ENCODE assay signal across 1 cellular context in genomic region chr3:196163687-196164493, GRCh38.
TF ChIP-seq lines count a peak whose summit lies in the region.

No MANE protein-coding gene starts in this region.

TF ChIP-seq in HepG2, 621 proteins besides CTCF, POLR2A, EP300 and RAD21 (continued from another document and continues in another):
- TF ChIP-seq HMGXB4 (CRISPR knock-in tag; IDR thresholded peaks at IDR 0.05; ENCODE audit: borderline replicate concordance in 1 of 2, low read depth in 1 of 2) (0 out of 4 replicates have a peak, but pooled peaks of 1 of the 2 experiments have one; percentile 18), CENPX (CRISPR knock-in tag; IDR thresholded peaks at IDR 0.05) (no peak), ZBTB21 (CRISPR knock-in tag; IDR thresholded peaks at IDR 0.05) (no peak), ZNF205 (CRISPR knock-in tag; IDR thresholded peaks at IDR 0.05) (0 out of 2 replicates have a peak, but pooled peaks have one; percentile 33), SMC3 (IDR thresholded peaks at IDR 0.05; ENCODE audit: low read length) (no peak), TRAFD1 (CRISPR knock-in tag; IDR thresholded peaks at IDR 0.05; ENCODE audit: borderline replicate concordance) (peak; percentile 89; the same call in 1 of the 2 replicates), GABPB1 (CRISPR knock-in tag; IDR thresholded peaks at IDR 0.05) (peak; percentile 52; the same call in 1 of the 2 replicates), FOXA1 (IDR thresholded peaks at IDR 0.05) (no peak), FOXA1 (CRISPR knock-in tag; IDR thresholded peaks at IDR 0.05) (0 out of 2 replicates have a peak, but pooled peaks have one; percentile 15), ZMYM2 (CRISPR knock-in tag; IDR thresholded peaks at IDR 0.05) (no peak), WIZ (CRISPR knock-in tag; IDR thresholded peaks at IDR 0.05) (0 out of 2 replicates have a peak, but pooled peaks have one; percentile 24), ZFX (CRISPR knock-in tag; IDR thresholded peaks at IDR 0.05; ENCODE audit: low read depth) (peak; percentile 87), ZNF136 (CRISPR knock-in tag; IDR thresholded peaks at IDR 0.05; ENCODE audit: low read depth) (peak; percentile 31; the same call in 1 of the 2 replicates), STAT6 (CRISPR knock-in tag; IDR thresholded peaks at IDR 0.05; ENCODE audit: borderline replicate concordance) (no peak), ADNP (CRISPR knock-in tag; IDR thresholded peaks at IDR 0.05) (no peak), ZNF678 (CRISPR knock-in tag; IDR thresholded peaks at IDR 0.05) (no peak), SRSF1 (optimal IDR thresholded peaks at IDR 0.05; ENCODE audit: low read depth, low read length) (peak; percentile 33), ZFP91 (CRISPR knock-in tag; IDR thresholded peaks at IDR 0.05; ENCODE audit: borderline replicate concordance) (peak; percentile 63; the same call in 1 of the 2 replicates), ZNF546 (CRISPR knock-in tag; conservative IDR thresholded peaks at IDR 0.05) (no peak), ZNF446 (CRISPR knock-in tag; IDR thresholded peaks at IDR 0.05) (no peak), ZNF263 (CRISPR knock-in tag; IDR thresholded peaks at IDR 0.05) (peak; percentile 57), HINFP (CRISPR knock-in tag; IDR thresholded peaks at IDR 0.05; ENCODE audit: low read depth) (no peak), ZNF598 (CRISPR knock-in tag; IDR thresholded peaks at IDR 0.05; ENCODE audit: borderline replicate concordance) (peak; percentile 34; the same call in 1 of the 2 replicates), CHD2 (IDR thresholded peaks at IDR 0.05; ENCODE audit: low read depth, low read length) (no peak), ZNF143 (CRISPR knock-in tag; IDR thresholded peaks at IDR 0.05) (peak; percentile 41; the same call in 1 of the 2 replicates), CCDC6 (CRISPR knock-in tag; IDR thresholded peaks at IDR 0.05) (0 out of 2 replicates have a peak, but pooled peaks have one; percentile 25), ERF (CRISPR knock-in tag; IDR thresholded peaks at IDR 0.05) (peak; percentile 79), ZNF280D (CRISPR knock-in tag; IDR thresholded peaks at IDR 0.05) (peak; percentile 40; the same call in 1 of the 2 replicates), NR2F6 (IDR thresholded peaks at IDR 0.05) (peak; percentile 46; the same call in 1 of the 2 replicates), NR2F6 (CRISPR knock-in tag; IDR thresholded peaks at IDR 0.05) (peak; percentile 57), SAP130 (CRISPR knock-in tag; IDR thresholded peaks at IDR 0.05; ENCODE audit: low read depth) (peak; percentile 48; the same call in 1 of the 2 replicates), ZBED4 (CRISPR knock-in tag; IDR thresholded peaks at IDR 0.05; ENCODE audit: borderline replicate concordance) (peak; percentile 76; the same call in 1 of the 2 replicates), TBP (CRISPR knock-in tag; IDR thresholded peaks at IDR 0.05) (no peak), PATZ1 (CRISPR knock-in tag; IDR thresholded peaks at IDR 0.05) (peak; percentile 89), MEIS2 (CRISPR knock-in tag; IDR thresholded peaks at IDR 0.05) (peak; percentile 51; the same call in 1 of the 2 replicates), KMT2B (CRISPR knock-in tag; IDR thresholded peaks at IDR 0.05) (no peak), BORCS8-MEF2B (CRISPR knock-in tag; IDR thresholded peaks at IDR 0.05) (peak; percentile 72), SPEN (CRISPR knock-in tag; IDR thresholded peaks at IDR 0.05; ENCODE audit: low read depth) (peak; percentile 60; the same call in 1 of the 2 replicates), MAZ (IDR thresholded peaks at IDR 0.05; ENCODE audit: borderline replicate concordance, low read depth, low read length) (no peak), MAZ (CRISPR knock-in tag; IDR thresholded peaks at IDR 0.05; ENCODE audit: low read depth) (0 out of 2 replicates have a peak, but pooled peaks have one; percentile 28), PPARG (CRISPR knock-in tag; conservative IDR thresholded peaks at IDR 0.05) (peak; percentile 45; the same call in 1 of the 2 replicates)
